Comparison of ENCODE assay signal across 2 cellular contexts in the genomic region with DNA sequence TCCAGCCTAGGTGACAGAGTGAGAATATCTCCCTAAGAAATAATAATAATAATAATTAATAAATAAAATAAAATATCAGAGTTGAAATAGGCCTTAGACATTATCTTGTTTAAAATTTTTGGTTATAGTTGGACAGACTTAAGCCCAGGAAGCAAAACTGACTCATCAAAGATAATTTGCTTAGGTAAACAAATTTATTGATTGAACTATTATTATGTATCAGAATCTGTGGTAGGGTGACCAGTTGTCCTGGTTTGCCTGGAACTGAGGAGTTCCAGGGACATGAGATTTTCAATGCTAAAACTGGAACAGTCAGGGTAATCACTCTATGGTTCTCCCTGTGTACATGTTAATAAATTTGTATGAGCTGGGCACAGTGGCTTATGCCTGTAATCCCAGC.
TF ChIP-seq lines count a peak whose summit lies in the region.

No MANE protein-coding gene starts in this region.

TF ChIP-seq in A549, 52 proteins besides CTCF, POLR2A, EP300 and RAD21:
- TF ChIP-seq POLR2AphosphoS2 (conservative IDR thresholded peaks at IDR 0.05; ENCODE audit: low read length) (no peak), CEBPB (IDR thresholded peaks at IDR 0.05) (no peak), MAFK (IDR thresholded peaks at IDR 0.05; ENCODE audit: partially characterized antibody) (peak; percentile 59), JUNB (IDR thresholded peaks at IDR 0.05) (no peak)
- TF ChIP-seq, protein P1, sequence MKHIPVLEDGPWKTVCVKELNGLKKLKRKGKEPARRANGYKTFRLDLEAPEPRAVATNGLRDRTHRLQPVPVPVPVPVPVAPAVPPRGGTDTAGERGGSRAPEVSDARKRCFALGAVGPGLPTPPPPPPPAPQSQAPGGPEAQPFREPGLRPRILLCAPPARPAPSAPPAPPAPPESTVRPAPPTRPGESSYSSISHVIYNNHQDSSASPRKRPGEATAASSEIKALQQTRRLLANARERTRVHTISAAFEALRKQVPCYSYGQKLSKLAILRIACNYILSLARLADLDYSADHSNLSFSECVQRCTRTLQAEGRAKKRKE (CRISPR knock-in tag; IDR thresholded peaks at IDR 0.05; ENCODE audit: low read depth) = no peak

TF ChIP-seq in H1, 55 proteins besides CTCF, POLR2A, EP300 and RAD21:
- TF ChIP-seq CTBP2 (IDR thresholded peaks at IDR 0.05; ENCODE audit: borderline replicate concordance, insufficient read depth, insufficient read length, low read length) (no peak), TCF12 (IDR thresholded peaks at IDR 0.05; ENCODE audit: low read depth, low read length) (no peak), GTF2F1 (IDR thresholded peaks at IDR 0.05; ENCODE audit: borderline replicate concordance, low read depth, low read length) (no peak), MAFK (IDR thresholded peaks at IDR 0.05; ENCODE audit: low read depth, low read length) (peak; percentile 28; the same call in 1 of the 2 replicates)
TF ChIP-seq in H1: peak in this region for 1.
